15 cellular contexts compared by ENCODE assay signal in genomic region chr6:170346649-170347048, GRCh38.
"Had no signal": no experiment of that assay in that cellular context is flagged by ENCODE, and none has a peak within 500 bp of the region (broad histone marks: within the 10 kb centered on the region; RNA-seq: fewer than 3 reads in every experiment).

No MANE protein-coding gene starts in this region.

- H3K27ac Mint-ChIP-seq: nephron had no signal

- H3K27ac ChIP-seq: cardiac muscle cell, sigmoid colon, SJSA1 had no signal

- H3K9me3 ChIP-seq: sigmoid colon, upper lobe of left lung had no signal

- H3K4me3 Mint-ChIP-seq: nephron had no signal

- H3K4me3 ChIP-seq: cardiac muscle cell, sigmoid colon, SJSA1, upper lobe of left lung had no signal

- H3K4me1 Mint-ChIP-seq: nephron had no signal

- DNase-seq: activated CD4-positive, alpha-beta T cell treated with anti-CD3 and anti-CD28 coated beads for 4 hours; activated CD8-positive, alpha-beta memory T cell treated with anti-CD3 and anti-CD28 coated beads, Interleukin-2, amount 50 U/mL, for 4 hours; activated effector memory CD4-positive, alpha-beta T cell treated with anti-CD3 and anti-CD28 coated beads, Interleukin-2, amount 50 U/mL, for 16 hours; foreskin melanocyte; head of caudate nucleus; left colon; sigmoid colon; stimulated activated CD4-positive, alpha-beta T cell treated with anti-CD3 and anti-CD28 coated beads, Interleukin-2, amount 100 ng/mL, for 24 hours; stimulated activated naive CD4-positive, alpha-beta T cell treated with Interleukin-2 at 50 U/mL for 16 hours; SW 1271; T-helper 9 cell; upper lobe of left lung had no signal

- ATAC-seq: left colon had no signal

- H3K27me3 ChIP-seq: cardiac muscle cell, sigmoid colon, SJSA1, upper lobe of left lung had no signal
